Comparison of ENCODE assay signal across 1 cellular context in genomic region chr6:7542878-7543394, GRCh38.
TF ChIP-seq lines count a peak whose summit lies in the region.

No MANE protein-coding gene starts in this region.

TF ChIP-seq in HepG2, 621 proteins besides CTCF, POLR2A, EP300 and RAD21 (continued from another document and continues in another):
- TF ChIP-seq TRIM22 (IDR thresholded peaks at IDR 0.05) = no peak
- TF ChIP-seq ZNF318 (CRISPR knock-in tag; IDR thresholded peaks at IDR 0.05) = no peak
- TF ChIP-seq FOXK1 (CRISPR knock-in tag; IDR thresholded peaks at IDR 0.05; ENCODE audit: borderline replicate concordance, low read depth) = no peak; the same call in 1 of the 2 replicates
- no peak for TF ChIP-seq SCMH1 (CRISPR knock-in tag; IDR thresholded peaks at IDR 0.05; ENCODE audit: borderline replicate concordance)
- TF ChIP-seq BATF2 (CRISPR knock-in tag; IDR thresholded peaks at IDR 0.05) = no peak; the same call in 1 of the 2 replicates
- peak; percentile 42; the same call in 1 of the 2 replicates for TF ChIP-seq ARNT2 (CRISPR knock-in tag; IDR thresholded peaks at IDR 0.05; ENCODE audit: low read depth)
- peak; percentile 79 for TF ChIP-seq MED13 (CRISPR knock-in tag; IDR thresholded peaks at IDR 0.05)
- TF ChIP-seq DNMT3B (CRISPR knock-in tag; conservative IDR thresholded peaks at IDR 0.05) = no peak
- 0 out of 2 replicates have a peak, but pooled peaks have one; percentile 18 for TF ChIP-seq ZNF121 (CRISPR knock-in tag; IDR thresholded peaks at IDR 0.05)
- peak; percentile 76 for TF ChIP-seq ZFX (CRISPR knock-in tag; IDR thresholded peaks at IDR 0.05; ENCODE audit: low read depth)
- peak; percentile 79; the same call in 1 of the 2 replicates for TF ChIP-seq ATF6 (CRISPR knock-in tag; conservative IDR thresholded peaks at IDR 0.05)
- no peak for TF ChIP-seq ZNF24 (IDR thresholded peaks at IDR 0.05)
- TF ChIP-seq POLR2G (IDR thresholded peaks at IDR 0.05; ENCODE audit: low read depth, low read length) = peak; percentile 42
- no peak for TF ChIP-seq HNF4A (CRISPR knock-in tag; IDR thresholded peaks at IDR 0.05)
- no peak for TF ChIP-seq FUBP1 (CRISPR knock-in tag; IDR thresholded peaks at IDR 0.05; ENCODE audit: borderline replicate concordance)
- TF ChIP-seq ZFP36 (IDR thresholded peaks at IDR 0.05; ENCODE audit: borderline replicate concordance, low read depth, low read length, partially characterized antibody) = no peak
- TF ChIP-seq TIGD3 (CRISPR knock-in tag; IDR thresholded peaks at IDR 0.05; ENCODE audit: borderline replicate concordance) = no peak
- TF ChIP-seq EEA1 (CRISPR knock-in tag; IDR thresholded peaks at IDR 0.05; ENCODE audit: borderline replicate concordance) = no peak
- no peak for TF ChIP-seq ZXDC (CRISPR knock-in tag; IDR thresholded peaks at IDR 0.05)
- 0 out of 2 replicates have a peak, but pooled peaks have one; percentile 56 for TF ChIP-seq CSRNP1 (CRISPR knock-in tag; IDR thresholded peaks at IDR 0.05)
- TF ChIP-seq ERF (CRISPR knock-in tag; IDR thresholded peaks at IDR 0.05) = peak; percentile 23; the same call in 1 of the 2 replicates
- no peak for TF ChIP-seq DNMT1 (CRISPR knock-in tag; IDR thresholded peaks at IDR 0.05)
- TF ChIP-seq ZNF598 (CRISPR knock-in tag; IDR thresholded peaks at IDR 0.05; ENCODE audit: borderline replicate concordance) = no peak
- TF ChIP-seq YY1 (IDR thresholded peaks at IDR 0.05; ENCODE audit: insufficient read depth, insufficient replicate concordance, low read depth, low read length) = peak; percentile 38
- peak; percentile 17; the same call in 1 of the 2 replicates for TF ChIP-seq ELF3 (CRISPR knock-in tag; IDR thresholded peaks at IDR 0.05)
- TF ChIP-seq ARID2 (CRISPR knock-in tag; IDR thresholded peaks at IDR 0.05; ENCODE audit: borderline replicate concordance) = no peak
- TF ChIP-seq ZNF362 (CRISPR knock-in tag; IDR thresholded peaks at IDR 0.05; ENCODE audit: borderline replicate concordance) = peak; percentile 37; the same call in 1 of the 2 replicates
- TF ChIP-seq ZNF282 (IDR thresholded peaks at IDR 0.05; ENCODE audit: partially characterized antibody) = no peak
